ENCODE assay signal across 10 cellular contexts in genomic region chr21:20443558-20444155, GRCh38.
DNase-seq lines count a peak whose midpoint lies in the region; ATAC-seq and TF ChIP-seq lines count a peak whose summit lies in the region.
"Had no signal": no experiment of that assay in that cellular context is flagged by ENCODE, and none has a peak within 500 bp of the region (broad histone marks: within the 10 kb centered on the region; RNA-seq: fewer than 3 reads in every experiment).

No MANE protein-coding gene starts in this region.

- H3K4me2 ChIP-seq in neural progenitor cell: no peak overlapping the region
- H3K4me2 ChIP-seq: BLaER1 treated with 17β-estradiol and CSF1 and Interleukin-3, amounts not matched to agents 10 nM and 100 nM had no signal

- no peak overlapping the region for H3K27ac Mint-ChIP-seq in brain
- no peak overlapping the region for H3K27ac Mint-ChIP-seq in neural progenitor cell

- no peak overlapping the region for H3K4me3 ChIP-seq in LNCaP clone FGC (ENCODE audit: low read depth, low read length)
- no peak overlapping the region for H3K4me3 ChIP-seq in neural progenitor cell
- H3K4me3 ChIP-seq: BLaER1 treated with 17β-estradiol and CSF1 and Interleukin-3, amounts not matched to agents 10 nM and 100 nM had no signal

- H3K4me3 Mint-ChIP-seq in brain (no peak overlapping the region), neural progenitor cell (no peak overlapping the region)

- H3K9me3 Mint-ChIP-seq in brain: peaks cover 0 to 5% (median 0%) of the 10 kb centered on the region in 5 experiments
- H3K9me3 Mint-ChIP-seq in neural progenitor cell: peaks cover 2% of the 10 kb centered on the region

- no peaks in the 10 kb centered on the region for H3K27me3 ChIP-seq in neural progenitor cell
- H3K27me3 ChIP-seq: BLaER1 treated with 17β-estradiol and CSF1 and Interleukin-3, amounts not matched to agents 10 nM and 100 nM had no signal

- H3K79me2 ChIP-seq in neural progenitor cell (ENCODE audit: low read depth): no peaks in the 10 kb centered on the region

- no peaks in the 10 kb centered on the region for H3K4me1 Mint-ChIP-seq in brain
- H3K4me1 Mint-ChIP-seq in neural progenitor cell: no peaks in the 10 kb centered on the region

- no peak for ATAC-seq in GM18502 (IDR thresholded peaks at IDR 0.05; ENCODE audit: poor library complexity, unreplicated experiment)

- H3K4me1 ChIP-seq in neural progenitor cell: no peaks in the 10 kb centered on the region
- H3K4me1 ChIP-seq: BLaER1 treated with 17β-estradiol and CSF1 and Interleukin-3, amounts not matched to agents 10 nM and 100 nM had no signal

- H3K9ac ChIP-seq in neural progenitor cell: no peak overlapping the region
- H3K9ac ChIP-seq: BLaER1 treated with 17β-estradiol and CSF1 and Interleukin-3, amounts not matched to agents 10 nM and 100 nM had no signal

- TF ChIP-seq CTCF in LNCaP clone FGC (IDR thresholded peaks at IDR 0.05; ENCODE audit: control insufficient read depth, extremely low read depth, insufficient read depth) (peak; percentile 66), brain (conservative IDR thresholded peaks at IDR 0.05) (peak; percentile 44 to 74), neural progenitor cell (IDR thresholded peaks at IDR 0.05) (peak; percentile 76)

- H2AFZ ChIP-seq in neural progenitor cell (replicated peaks): no peak overlapping the region

- H3K27ac ChIP-seq in neural progenitor cell: no peak overlapping the region
- no peak overlapping the region for H3K27ac ChIP-seq in caudate nucleus (ENCODE audit: low read depth, low read length)
- H3K27ac ChIP-seq: BLaER1 treated with 17β-estradiol and CSF1 and Interleukin-3, amounts not matched to agents 10 nM and 100 nM had no signal

- H3K9me3 ChIP-seq in neural progenitor cell (ENCODE audit: low read depth): no peaks in the 10 kb centered on the region
- H3K9me3 ChIP-seq: BLaER1 treated with 17β-estradiol and CSF1 and Interleukin-3, amounts not matched to agents 10 nM and 100 nM had no signal

- DNase-seq in NCI-H2227 (lab: John Stamatoyannopoulos, UW; ENCODE audit: unreplicated experiment) (peak; percentile 3), NCI-H2227 treated with DMSO at 0.1 percent for 48 hours (lab: John Stamatoyannopoulos, UW) (no peak), LNCaP clone FGC (ENCODE audit: low read depth) (peak; percentile 15), neural progenitor cell (ENCODE audit: low spot score) (peak; percentile 56), SKM-1 treated with dmso at 0.1 percent for 144 hours (lab: John Stamatoyannopoulos, UW; ENCODE audit: unreplicated experiment) (no peak), caudate nucleus (lab: John Stamatoyannopoulos, UW) (no peak)
- DNase-seq: activated CD4-positive, CD25-positive, alpha-beta regulatory T cell treated with anti-CD3 and anti-CD28 coated beads, Interleukin-2, amount 50 U/mL, for 72 hours had no signal

- no peaks in the 10 kb centered on the region for H3F3A ChIP-seq in neural progenitor cell (ENCODE audit: low read depth)

- no peaks in the 10 kb centered on the region for H4K20me1 ChIP-seq in neural progenitor cell (ENCODE audit: low read depth)
- H4K20me1 ChIP-seq: BLaER1 treated with 17β-estradiol and CSF1 and Interleukin-3, amounts not matched to agents 10 nM and 100 nM had no signal

- H3K27me3 Mint-ChIP-seq in brain (no peaks in the 10 kb centered on the region), neural progenitor cell (ENCODE audit: insufficient read depth, low read depth) (peaks cover 2% of the 10 kb centered on the region)

- H3K36me3 ChIP-seq in neural progenitor cell: no peaks in the 10 kb centered on the region
- H3K36me3 ChIP-seq: BLaER1 treated with 17β-estradiol and CSF1 and Interleukin-3, amounts not matched to agents 10 nM and 100 nM had no signal

- H3K36me3 Mint-ChIP-seq in brain (no peaks in the 10 kb centered on the region), neural progenitor cell (peaks cover 2% of the 10 kb centered on the region)

Comparison
In these comparisons a context has a peak if more than half of its experiments do, and no peak if none do; other contexts are left out.
1. DNase-seq: peak in NCI-H2227 (single experiment), LNCaP clone FGC (single experiment) and neural progenitor cell (single experiment); none in NCI-H2227 treated with DMSO at 0.1 percent for 48 hours (single experiment), SKM-1 treated with dmso at 0.1 percent for 144 hours (single experiment) and caudate nucleus (0 of 61).
2. Peak in every context shown above with its lines, with median percentiles within 50 percentile points of each other: CTCF ChIP-seq.